ENCODE assay signal across 2 cellular contexts in genomic region chrX:123960956-123961267, GRCh38.
TF ChIP-seq lines count a peak whose summit lies in the region.

No MANE protein-coding gene starts in this region.

TF ChIP-seq in SK-N-SH, 30 proteins besides CTCF, POLR2A, EP300 and RAD21 (continued from another document):
- TF ChIP-seq REST (IDR thresholded peaks at IDR 0.05; ENCODE audit: low read depth, low read length): no peak
- no peak for TF ChIP-seq GABPA (IDR thresholded peaks at IDR 0.05; ENCODE audit: low read depth)
- no peak for TF ChIP-seq POLR2AphosphoS5 (IDR thresholded peaks at IDR 0.05; ENCODE audit: low read depth, low read length)
- no peak for TF ChIP-seq EZH2phosphoT487 (IDR thresholded peaks at IDR 0.05; ENCODE audit: borderline replicate concordance, low read depth)
- no peak for TF ChIP-seq GATA2 (CRISPR knock-in tag; IDR thresholded peaks at IDR 0.05)
- TF ChIP-seq RXRA (IDR thresholded peaks at IDR 0.05; ENCODE audit: borderline replicate concordance, low read depth): no peak
- TF ChIP-seq TCF12 (IDR thresholded peaks at IDR 0.05): no peak
- no peak for TF ChIP-seq ELF1 (IDR thresholded peaks at IDR 0.05)
- TF ChIP-seq TEAD4 (IDR thresholded peaks at IDR 0.05; ENCODE audit: borderline replicate concordance, insufficient read depth): no peak
- TF ChIP-seq CHD2 (IDR thresholded peaks at IDR 0.05; ENCODE audit: low read length, partially characterized antibody): no peak
- TF ChIP-seq MXI1 (IDR thresholded peaks at IDR 0.05; ENCODE audit: low read depth, low read length): no peak
- TF ChIP-seq MAX (IDR thresholded peaks at IDR 0.05; ENCODE audit: low read depth): no peak
- no peak for TF ChIP-seq NFIC (IDR thresholded peaks at IDR 0.05; ENCODE audit: borderline replicate concordance)
- no peak for TF ChIP-seq PBX3 (IDR thresholded peaks at IDR 0.05)
- no peak for TF ChIP-seq USF2 (IDR thresholded peaks at IDR 0.05; ENCODE audit: borderline replicate concordance, low read depth, low read length)

TF ChIP-seq in SK-N-SH treated with all-trans-retinoic acid at 6 μM for 48 hours, 23 proteins besides CTCF, POLR2A, EP300 and RAD21 (continued from another document):
- no peak for TF ChIP-seq POU6F1 (CRISPR knock-in tag; IDR thresholded peaks at IDR 0.05; ENCODE audit: borderline replicate concordance, low read depth)
- TF ChIP-seq SNAI2 (CRISPR knock-in tag; IDR thresholded peaks at IDR 0.05): no peak
- TF ChIP-seq TCF4 (CRISPR knock-in tag; IDR thresholded peaks at IDR 0.05; ENCODE audit: borderline replicate concordance): no peak
TF ChIP-seq in SK-N-SH treated with all-trans-retinoic acid at 6 μM for 48 hours: peak in this region for 0.
